8 cellular contexts compared by ENCODE assay signal in the genomic region with DNA sequence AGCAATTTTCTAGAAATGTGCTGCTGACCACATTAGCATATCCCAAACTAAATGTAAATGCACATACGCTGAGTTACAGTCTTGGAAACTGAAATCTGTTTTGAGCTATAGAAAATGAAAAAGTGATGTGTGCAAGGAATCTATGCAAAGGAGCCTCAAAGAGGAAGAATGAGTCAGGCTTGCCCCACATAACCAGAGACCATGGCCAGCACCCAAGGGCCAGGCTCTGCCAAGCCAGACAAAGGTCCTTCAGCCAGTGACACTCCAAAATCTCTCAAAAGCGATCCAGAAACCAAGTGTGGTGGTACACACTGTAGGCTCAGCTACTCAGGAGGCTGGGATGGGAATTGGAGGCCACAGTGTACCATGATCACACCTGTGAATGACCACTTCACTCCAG.
DNase-seq lines count a peak whose midpoint lies in the region; ATAC-seq, FAIRE-seq and TF ChIP-seq lines count a peak whose summit lies in the region.

No MANE protein-coding gene starts in this region.

- H3K27ac ChIP-seq in A549 (peak overlapping the region; percentile 50 to 77; a peak in 5 of 6 replicates), foreskin keratinocyte (no peak overlapping the region), thoracic aorta (peak overlapping the region; percentile 22 to 27), transverse colon (peak overlapping the region in 2 of 4 donors; percentile 7 to 29)

- peak overlapping the region; percentile 5; the same call in 1 of the 3 replicates for H3K4me2 ChIP-seq in A549

- H3K4me3 ChIP-seq in A549 (no peak overlapping the region), thoracic aorta (no peak overlapping the region), transverse colon (no peak overlapping the region)

- ATAC-seq in A549 (peak in 1 of 2 experiments; percentile 49; a peak in 3 of 6 replicates), GM19023 (IDR thresholded peaks at IDR 0.05; ENCODE audit: unreplicated experiment) (peak; percentile 83), HG03064 (IDR thresholded peaks at IDR 0.05; ENCODE audit: low read depth, unreplicated experiment) (peak; percentile 86), foreskin keratinocyte (peak; percentile 23), thoracic aorta (ENCODE audit: insufficient number of reproducible peaks, low FRiP score, low read depth) (peak; percentile 48)

- no peak for TF ChIP-seq EP300 in A549 (IDR thresholded peaks at IDR 0.05)
- TF ChIP-seq EP300 in transverse colon (IDR thresholded peaks at IDR 0.05; ENCODE audit: low read depth) = no peak

- H3K4me1 ChIP-seq in A549 (peaks cover 24% of the 10 kb centered on the region), foreskin keratinocyte (peaks cover 5% of the 10 kb centered on the region), thoracic aorta (ENCODE audit: control insufficient read depth in 1 of 2, low read depth in 2 of 2) (peaks cover 12 to 14% of the 10 kb centered on the region in 2 donors), transverse colon (peaks cover 0 to 6% (median 0%) of the 10 kb centered on the region in 4 donors)

- 50% methylated on average over 2 of the region's 2 CpGs for WGBS in A549 (ENCODE audit: missing lambda C conversion rate)
- 41% methylated on average over 2 of the region's 2 CpGs; no CpG with 5 or more reads in 1 of the 2 donors for WGBS in transverse colon (ENCODE audit: low coverage in 1 of 2), 2 donors

- POLR2A ChIA-PET in A549 (lab: Yijun Ruan, JAX) = no interaction called here

- no peak for TF ChIP-seq POLR2A in A549 (IDR thresholded peaks at IDR 0.05; ENCODE audit: low read length)
- TF ChIP-seq POLR2A in transverse colon (IDR thresholded peaks at IDR 0.05) = no peak

- intact Hi-C loops in transverse colon (cut with DNase I; ENCODE audit: low total_unique reads) = no loop called here

- TF ChIP-seq CTCF in A549 (IDR thresholded peaks at IDR 0.05) = no peak
- TF ChIP-seq CTCF in foreskin keratinocyte (conservative IDR thresholded peaks at IDR 0.05) = no peak
- TF ChIP-seq CTCF in thoracic aorta (IDR thresholded peaks at IDR 0.05) = no peak
- no peak for TF ChIP-seq CTCF in transverse colon (IDR thresholded peaks at IDR 0.05)

- CTCF ChIA-PET in A549 (lab: Yijun Ruan, JAX) = interaction anchor here (1.0 to 1.5 kb wide), 2 partner anchors 14 to 151 kb away, joined by 3 read pairs; no protein-coding TSS in a partner anchor

- no peaks in the 10 kb centered on the region for H3K9me3 ChIP-seq in A549
- H3K9me3 ChIP-seq in thoracic aorta = no peaks in the 10 kb centered on the region
- no peaks in the 10 kb centered on the region for H3K9me3 ChIP-seq in transverse colon

- DNase-seq in A549 (ENCODE audit: low read depth in 1 of 2, low spot score in 1 of 2) (no peak), SKM-1 (lab: John Stamatoyannopoulos, UW; ENCODE audit: unreplicated experiment) (peak; percentile 64), foreskin keratinocyte (peak in 1 of 2 donors; percentile 15), thoracic aorta (ENCODE audit: low spot score) (no peak), transverse colon (no peak), DMS 273 (lab: John Stamatoyannopoulos, UW; ENCODE audit: unreplicated experiment) (no peak)

- H3K36me3 ChIP-seq in thoracic aorta (no peaks in the 10 kb centered on the region), transverse colon (no peaks in the 10 kb centered on the region)

- FAIRE-seq in A549 (lab: Jason Lieb, UNC) = no peak

- no peak for TF ChIP-seq RAD21 in A549 (conservative IDR thresholded peaks at IDR 0.05 in 1 of 2, IDR thresholded peaks at IDR 0.05 in 1 of 2)

- in situ Hi-C loops in transverse colon (cut with MboI; ENCODE audit: low pct_ligation_motif_present in 1 of 4, low pct_unique_long_range_greater_than_20kb in 1 of 4, low sequenced_read_pairs in 3 of 4) = no loop called here

- H3K27me3 ChIP-seq in foreskin keratinocyte = no peaks in the 10 kb centered on the region
- no peaks in the 10 kb centered on the region for H3K27me3 ChIP-seq in thoracic aorta (replicated peaks; ENCODE audit: insufficient read depth)
- H3K27me3 ChIP-seq in transverse colon = no peaks in the 10 kb centered on the region

TF ChIP-seq in A549, 52 proteins besides CTCF, POLR2A, EP300 and RAD21:
- TF ChIP-seq CBX2 (IDR thresholded peaks at IDR 0.05; ENCODE audit: borderline replicate concordance, low read depth) = no peak
- TF ChIP-seq, protein P1, sequence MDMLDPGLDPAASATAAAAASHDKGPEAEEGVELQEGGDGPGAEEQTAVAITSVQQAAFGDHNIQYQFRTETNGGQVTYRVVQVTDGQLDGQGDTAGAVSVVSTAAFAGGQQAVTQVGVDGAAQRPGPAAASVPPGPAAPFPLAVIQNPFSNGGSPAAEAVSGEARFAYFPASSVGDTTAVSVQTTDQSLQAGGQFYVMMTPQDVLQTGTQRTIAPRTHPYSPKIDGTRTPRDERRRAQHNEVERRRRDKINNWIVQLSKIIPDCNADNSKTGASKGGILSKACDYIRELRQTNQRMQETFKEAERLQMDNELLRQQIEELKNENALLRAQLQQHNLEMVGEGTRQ (IDR thresholded peaks at IDR 0.05) = no peak
- TF ChIP-seq TFCP2L1 (CRISPR knock-in tag; IDR thresholded peaks at IDR 0.05) = no peak
